18 cellular contexts compared by ENCODE assay signal in genomic region chr1:223079498-223079897, GRCh38.
DNase-seq lines count a peak whose midpoint lies in the region; ATAC-seq, FAIRE-seq and TF ChIP-seq lines count a peak whose summit lies in the region.
"Had no signal": no experiment of that assay in that cellular context is flagged by ENCODE, and none has a peak within 500 bp of the region (broad histone marks: within the 10 kb centered on the region; RNA-seq: fewer than 3 reads in every experiment).

No MANE protein-coding gene starts in this region.

- TF ChIP-seq CTCF in astrocyte (IDR thresholded peaks at IDR 0.05; ENCODE audit: insufficient read depth, low read depth, low read length) (no peak), right lobe of liver (IDR thresholded peaks at IDR 0.05) (no peak)

- H2BK15ac ChIP-seq in neuronal stem cell (ENCODE audit: low read length): peak overlapping the region; percentile 24

- peak overlapping the region; percentile 5 for H2BK120ac ChIP-seq in neuronal stem cell (ENCODE audit: low read depth, low read length)

- H3K9me3 Mint-ChIP-seq in astrocyte (ENCODE audit: unreplicated experiment): no peaks in the 10 kb centered on the region
- H3K9me3 Mint-ChIP-seq: CD4-positive, alpha-beta memory T cell had no signal

- peak in 3 of 4 donors; percentile 7 to 61 (median 51) for ATAC-seq in right lobe of liver
- ATAC-seq in HG03196 (IDR thresholded peaks at IDR 0.05; ENCODE audit: unreplicated experiment): no peak
- no peak for ATAC-seq in GM18498 (IDR thresholded peaks at IDR 0.05; ENCODE audit: unreplicated experiment)
- ATAC-seq in GM19328 (IDR thresholded peaks at IDR 0.05; ENCODE audit: unreplicated experiment): no peak
- no peak for ATAC-seq in GM19395 (IDR thresholded peaks at IDR 0.05; ENCODE audit: unreplicated experiment)

- no peak overlapping the region for H3K4me3 ChIP-seq in BLaER1
- H3K4me3 ChIP-seq in astrocyte (ENCODE audit: insufficient read depth, low read depth, low read length): no peak overlapping the region
- no peak overlapping the region for H3K4me3 ChIP-seq in right lobe of liver
- no peak overlapping the region for H3K4me3 ChIP-seq in neuronal stem cell (ENCODE audit: low read length in 2 of 2)
- H3K4me3 ChIP-seq: GM23248 had no signal

- no peak for FAIRE-seq in astrocyte (lab: Jason Lieb, UNC)
- FAIRE-seq: GM12892, GM19239 had no signal

- no peaks in the 10 kb centered on the region for H3K79me2 ChIP-seq in astrocyte (ENCODE audit: insufficient read depth, low read length)

- H4K91ac ChIP-seq in neuronal stem cell (ENCODE audit: low read depth, low read length, poor library complexity): peak overlapping the region; percentile 86

- TF ChIP-seq POLR2A in right lobe of liver (IDR thresholded peaks at IDR 0.05): no peak

- no peaks in the 10 kb centered on the region for H3K79me1 ChIP-seq in neuronal stem cell (ENCODE audit: low read depth, low read length)

- H2AK5ac ChIP-seq in neuronal stem cell (ENCODE audit: low read depth, low read length): no peak overlapping the region

- no peak overlapping the region for H3K27ac ChIP-seq in BLaER1
- H3K27ac ChIP-seq in astrocyte (ENCODE audit: low read depth, low read length): no peak overlapping the region
- H3K27ac ChIP-seq in right lobe of liver: peak overlapping the region in 2 of 3 donors; percentile 41 to 49
- no peak overlapping the region for H3K27ac ChIP-seq in neuronal stem cell (replicated peaks; ENCODE audit: low read length)
- H3K27ac ChIP-seq: GM23248 had no signal

- H2AFZ ChIP-seq in astrocyte (ENCODE audit: low read depth, low read length) (no peak overlapping the region), neuronal stem cell (ENCODE audit: low read length) (no peak overlapping the region)
- H2AFZ ChIP-seq: GM23248 had no signal

- no peaks in the 10 kb centered on the region for H3K36me3 Mint-ChIP-seq in astrocyte (ENCODE audit: low read depth, unreplicated experiment)
- H3K36me3 Mint-ChIP-seq: CD4-positive, alpha-beta memory T cell had no signal

- H3K36me3 ChIP-seq in BLaER1 (no peaks in the 10 kb centered on the region), astrocyte (ENCODE audit: insufficient read depth, low read length) (no peaks in the 10 kb centered on the region), right lobe of liver (no peaks in the 10 kb centered on the region), neuronal stem cell (replicated peaks in 1 of 2; ENCODE audit: control insufficient read depth in 2 of 2, insufficient read depth in 2 of 2, low read length in 2 of 2) (no peaks in the 10 kb centered on the region)

- no peak overlapping the region for H2BK12ac ChIP-seq in neuronal stem cell (ENCODE audit: low read length)

- H4K8ac ChIP-seq in neuronal stem cell (ENCODE audit: low read depth, low read length): no peak overlapping the region

- DNase-seq in astrocyte (ENCODE audit: low read depth) (no peak), right lobe of liver (peak in 2 of 3 donors; percentile 72 to 75), neuronal stem cell (ENCODE audit: low spot score) (no peak)
- DNase-seq: 8988T; AML-193; C1 segment of cervical spinal cord; CD4-positive, alpha-beta memory T cell; COR-L47; DND-41; GDM1; GM23248 had no signal

- 83% methylated on average over 3 of the region's 7 CpGs for WGBS in right lobe of liver (ENCODE audit: insufficient coverage, low coverage, low lambda C conversion rate, missing lambda C conversion rate)
- no CpG with 5 or more reads among the region's 7 CpGs for WGBS in neuronal stem cell (ENCODE audit: extremely low coverage in 2 of 2, insufficient read length in 2 of 2, insufficient replicate concordance in 1 of 2), 2 donors

- peaks cover 22% of the 10 kb centered on the region for H3K27me3 Mint-ChIP-seq in astrocyte (ENCODE audit: low read depth, unreplicated experiment)

- no peak overlapping the region for H3K23ac ChIP-seq in neuronal stem cell (ENCODE audit: low read depth, low read length, poor library complexity)

- peak overlapping the region; percentile 68 for H3K18ac ChIP-seq in neuronal stem cell (ENCODE audit: low read length)

- H3K9me3 ChIP-seq in BLaER1: no peaks in the 10 kb centered on the region
- no peaks in the 10 kb centered on the region for H3K9me3 ChIP-seq in astrocyte (ENCODE audit: insufficient read depth, low read depth, low read length)
- H3K9me3 ChIP-seq in right lobe of liver: no peaks in the 10 kb centered on the region
- H3K9me3 ChIP-seq in neuronal stem cell (replicated peaks in 1 of 2; ENCODE audit: control insufficient read depth in 2 of 2, insufficient read depth in 1 of 2, low read depth in 1 of 2, low read length in 2 of 2): no peaks in the 10 kb centered on the region

- peak overlapping the region; percentile 79 for H2BK5ac ChIP-seq in neuronal stem cell (ENCODE audit: low read length)

- no peak overlapping the region for H3K14ac ChIP-seq in neuronal stem cell (ENCODE audit: low read length)

- H3K4me3 Mint-ChIP-seq in astrocyte (ENCODE audit: unreplicated experiment): no peak overlapping the region
- H3K4me3 Mint-ChIP-seq: CD4-positive, alpha-beta memory T cell had no signal

- H4K20me1 ChIP-seq in BLaER1 (no peaks in the 10 kb centered on the region), astrocyte (ENCODE audit: insufficient read depth, low read length) (no peaks in the 10 kb centered on the region)

- intact Hi-C loops in right lobe of liver (cut with DNase I): no loop called here

- H3K4me1 ChIP-seq in BLaER1 (peaks cover 46% of the 10 kb centered on the region), astrocyte (ENCODE audit: insufficient read depth, low read length) (no peaks in the 10 kb centered on the region), right lobe of liver (peaks cover 0 to 11% (median 5%) of the 10 kb centered on the region in 4 donors), neuronal stem cell (ENCODE audit: control insufficient read depth in 2 of 2, insufficient read depth in 1 of 2, low read depth in 1 of 2, low read length in 2 of 2) (peaks cover 0 to 4% of the 10 kb centered on the region in 2 donors)

- H3K9ac ChIP-seq in BLaER1 (no peak overlapping the region), astrocyte (ENCODE audit: low read length) (no peak overlapping the region), neuronal stem cell (ENCODE audit: low read depth, low read length, poor library complexity) (no peak overlapping the region)
- H3K9ac ChIP-seq: GM23248 had no signal

- 0 out of 2 replicates have a peak overlapping the region, but pooled peaks have one; percentile 4 for H3K4me2 ChIP-seq in BLaER1
- H3K4me2 ChIP-seq in astrocyte (ENCODE audit: low read length): no peak overlapping the region
- H3K4me2 ChIP-seq in neuronal stem cell (ENCODE audit: insufficient read depth, low read length, poor library complexity, severe bottlenecking): no peak overlapping the region

- peak overlapping the region; percentile 26 for H3K27ac Mint-ChIP-seq in astrocyte (ENCODE audit: unreplicated experiment)
- H3K27ac Mint-ChIP-seq: CD4-positive, alpha-beta memory T cell had no signal

- no peaks in the 10 kb centered on the region for H3K27me3 ChIP-seq in BLaER1
- H3K27me3 ChIP-seq in astrocyte (ENCODE audit: insufficient read depth, low read length): peaks cover 16% of the 10 kb centered on the region
- no peaks in the 10 kb centered on the region for H3K27me3 ChIP-seq in right lobe of liver
- H3K27me3 ChIP-seq in neuronal stem cell (ENCODE audit: control insufficient read depth in 3 of 3, insufficient read depth in 3 of 3, low read depth in 1 of 3, low read length in 3 of 3): peaks cover 0 to 4% (median 0%) of the 10 kb centered on the region in 3 experiments

- H3K4me1 Mint-ChIP-seq in astrocyte (ENCODE audit: low read depth, unreplicated experiment): peaks cover 17% of the 10 kb centered on the region

- H3K4ac ChIP-seq in neuronal stem cell (ENCODE audit: low read length): no peak overlapping the region

Comparison
In these comparisons a context has a peak if more than half of its experiments do, and no peak if none do; other contexts are left out.
1. H3K27ac ChIP-seq: peak in right lobe of liver (2 of 3); none in BLaER1 (single experiment), astrocyte (single experiment) and neuronal stem cell (single experiment).
2. DNase-seq: peak in right lobe of liver (2 of 3); none in astrocyte (single experiment) and neuronal stem cell (single experiment).
3. ATAC-seq: peak in right lobe of liver (3 of 4); none in HG03196 (single experiment), GM18498 (single experiment), GM19328 (single experiment) and GM19395 (single experiment).